1 cellular context compared by ENCODE assay signal in the genomic region with DNA sequence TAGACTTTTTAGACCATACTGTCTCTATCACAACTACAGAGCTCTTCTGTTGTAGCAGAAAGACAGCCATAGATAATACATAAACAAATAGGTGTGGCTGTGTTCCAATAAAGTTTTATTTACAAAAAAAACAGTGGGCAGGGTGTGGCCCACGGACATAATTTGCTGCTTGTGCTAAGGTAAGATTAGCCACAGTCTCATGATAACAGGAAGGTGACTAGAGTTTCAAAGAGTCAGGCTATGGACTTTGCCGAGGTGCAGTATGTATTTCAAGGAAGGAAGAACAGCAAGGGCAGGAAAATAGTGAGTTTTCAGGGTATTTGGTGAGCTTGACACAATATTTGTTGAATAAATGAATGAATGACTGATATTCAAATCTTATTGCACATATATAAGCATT.
TF ChIP-seq lines count a peak whose summit lies in the region.

No MANE protein-coding gene starts in this region.

TF ChIP-seq in K562, 482 proteins besides CTCF, POLR2A, EP300 and RAD21 (continues in another document):
- TF ChIP-seq FOXK2 (conservative IDR thresholded peaks at IDR 0.05 in 1 of 2, IDR thresholded peaks at IDR 0.05 in 1 of 2; ENCODE audit: low read depth in 2 of 2) (peak in 1 of 2 experiments; percentile 22; a peak in 1 of 4 replicates), ZKSCAN1 (IDR thresholded peaks at IDR 0.05; ENCODE audit: low read depth, low read length) (0 out of 2 replicates have a peak, but pooled peaks have one; percentile 54), TAF9B (IDR thresholded peaks at IDR 0.05; ENCODE audit: partially characterized antibody) (no peak), GATAD2B (IDR thresholded peaks at IDR 0.05; ENCODE audit: borderline replicate concordance) (no peak), HMGN3 (IDR thresholded peaks at IDR 0.05; ENCODE audit: borderline replicate concordance, extremely low read depth, insufficient read length, low read depth, low read length) (no peak), KLF1 (tag; IDR thresholded peaks at IDR 0.05) (peak; percentile 94), ZNF174 (CRISPR knock-in tag; IDR thresholded peaks at IDR 0.05) (no peak), ZNF253 (CRISPR knock-in tag; conservative IDR thresholded peaks at IDR 0.05) (no peak), SP1 (CRISPR knock-in tag; IDR thresholded peaks at IDR 0.05) (no peak), PURB (CRISPR knock-in tag; IDR thresholded peaks at IDR 0.05; ENCODE audit: low read depth) (no peak), MEIS2 (IDR thresholded peaks at IDR 0.05; ENCODE audit: partially characterized antibody) (peak; percentile 43), CTBP1 (IDR thresholded peaks at IDR 0.05; ENCODE audit: borderline replicate concordance) (peak; percentile 66), FOXK1 (CRISPR knock-in tag; IDR thresholded peaks at IDR 0.05; ENCODE audit: borderline replicate concordance) (no peak), ZNF384 (IDR thresholded peaks at IDR 0.05; ENCODE audit: low read depth, low read length) (peak; percentile 89), NFIX (CRISPR knock-in tag; IDR thresholded peaks at IDR 0.05; ENCODE audit: low read depth) (no peak), MAFK (IDR thresholded peaks at IDR 0.05; ENCODE audit: low read length) (no peak), SAP30 (IDR thresholded peaks at IDR 0.05; ENCODE audit: borderline replicate concordance, insufficient read depth, low read depth, low read length, poor library complexity, severe bottlenecking) (no peak), BRD9 (IDR thresholded peaks at IDR 0.05; ENCODE audit: low read depth, partially characterized antibody) (no peak), ATF7 (IDR thresholded peaks at IDR 0.05) (peak; percentile 14; the same call in 1 of the 2 replicates), MTF1 (CRISPR knock-in tag; IDR thresholded peaks at IDR 0.05; ENCODE audit: borderline replicate concordance) (no peak), ZNF444 (CRISPR knock-in tag; IDR thresholded peaks at IDR 0.05) (no peak), MCM7 (IDR thresholded peaks at IDR 0.05) (no peak), ZNF79 (CRISPR knock-in tag; IDR thresholded peaks at IDR 0.05; ENCODE audit: low read depth) (no peak), KLF6 (CRISPR knock-in tag; IDR thresholded peaks at IDR 0.05; ENCODE audit: borderline replicate concordance) (no peak), ZNF431 (CRISPR knock-in tag; IDR thresholded peaks at IDR 0.05) (no peak), RAD51 (IDR thresholded peaks at IDR 0.05; ENCODE audit: borderline replicate concordance, low read depth) (no peak), HIVEP1 (CRISPR knock-in tag; IDR thresholded peaks at IDR 0.05) (no peak), ARID1B (IDR thresholded peaks at IDR 0.05) (peak; percentile 76), IRF2 (CRISPR knock-in tag; IDR thresholded peaks at IDR 0.05) (no peak), TAL1 (IDR thresholded peaks at IDR 0.05) (peak; percentile 58), MCM3 (IDR thresholded peaks at IDR 0.05) (no peak), TAF7 (tag; IDR thresholded peaks at IDR 0.05) (no peak), CBX5 (IDR thresholded peaks at IDR 0.05; ENCODE audit: borderline replicate concordance, low read depth) (no peak), ZNF699 (CRISPR knock-in tag; IDR thresholded peaks at IDR 0.05; ENCODE audit: insufficient replicate concordance) (no peak), FOXM1 (IDR thresholded peaks at IDR 0.05; ENCODE audit: low read depth) (0 out of 2 replicates have a peak, but pooled peaks have one; percentile 15), FOXM1 (CRISPR knock-in tag; IDR thresholded peaks at IDR 0.05; ENCODE audit: low read depth) (no peak), ZNF561 (CRISPR knock-in tag; conservative IDR thresholded peaks at IDR 0.05) (no peak)
- TF ChIP-seq, protein P1, sequence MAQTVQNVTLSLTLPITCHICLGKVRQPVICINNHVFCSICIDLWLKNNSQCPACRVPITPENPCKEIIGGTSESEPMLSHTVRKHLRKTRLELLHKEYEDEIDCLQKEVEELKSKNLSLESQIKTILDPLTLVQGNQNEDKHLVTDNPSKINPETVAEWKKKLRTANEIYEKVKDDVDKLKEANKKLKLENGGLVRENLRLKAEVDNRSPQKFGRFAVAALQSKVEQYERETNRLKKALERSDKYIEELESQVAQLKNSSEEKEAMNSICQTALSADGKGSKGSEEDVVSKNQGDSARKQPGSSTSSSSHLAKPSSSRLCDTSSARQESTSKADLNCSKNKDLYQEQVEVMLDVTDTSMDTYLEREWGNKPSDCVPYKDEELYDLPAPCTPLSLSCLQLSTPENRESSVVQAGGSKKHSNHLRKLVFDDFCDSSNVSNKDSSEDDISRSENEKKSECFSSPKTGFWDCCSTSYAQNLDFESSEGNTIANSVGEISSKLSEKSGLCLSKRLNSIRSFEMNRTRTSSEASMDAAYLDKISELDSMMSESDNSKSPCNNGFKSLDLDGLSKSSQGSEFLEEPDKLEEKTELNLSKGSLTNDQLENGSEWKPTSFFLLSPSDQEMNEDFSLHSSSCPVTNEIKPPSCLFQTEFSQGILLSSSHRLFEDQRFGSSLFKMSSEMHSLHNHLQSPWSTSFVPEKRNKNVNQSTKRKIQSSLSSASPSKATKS (CRISPR knock-in tag; IDR thresholded peaks at IDR 0.05): no peak
- TF ChIP-seq, protein P2, sequence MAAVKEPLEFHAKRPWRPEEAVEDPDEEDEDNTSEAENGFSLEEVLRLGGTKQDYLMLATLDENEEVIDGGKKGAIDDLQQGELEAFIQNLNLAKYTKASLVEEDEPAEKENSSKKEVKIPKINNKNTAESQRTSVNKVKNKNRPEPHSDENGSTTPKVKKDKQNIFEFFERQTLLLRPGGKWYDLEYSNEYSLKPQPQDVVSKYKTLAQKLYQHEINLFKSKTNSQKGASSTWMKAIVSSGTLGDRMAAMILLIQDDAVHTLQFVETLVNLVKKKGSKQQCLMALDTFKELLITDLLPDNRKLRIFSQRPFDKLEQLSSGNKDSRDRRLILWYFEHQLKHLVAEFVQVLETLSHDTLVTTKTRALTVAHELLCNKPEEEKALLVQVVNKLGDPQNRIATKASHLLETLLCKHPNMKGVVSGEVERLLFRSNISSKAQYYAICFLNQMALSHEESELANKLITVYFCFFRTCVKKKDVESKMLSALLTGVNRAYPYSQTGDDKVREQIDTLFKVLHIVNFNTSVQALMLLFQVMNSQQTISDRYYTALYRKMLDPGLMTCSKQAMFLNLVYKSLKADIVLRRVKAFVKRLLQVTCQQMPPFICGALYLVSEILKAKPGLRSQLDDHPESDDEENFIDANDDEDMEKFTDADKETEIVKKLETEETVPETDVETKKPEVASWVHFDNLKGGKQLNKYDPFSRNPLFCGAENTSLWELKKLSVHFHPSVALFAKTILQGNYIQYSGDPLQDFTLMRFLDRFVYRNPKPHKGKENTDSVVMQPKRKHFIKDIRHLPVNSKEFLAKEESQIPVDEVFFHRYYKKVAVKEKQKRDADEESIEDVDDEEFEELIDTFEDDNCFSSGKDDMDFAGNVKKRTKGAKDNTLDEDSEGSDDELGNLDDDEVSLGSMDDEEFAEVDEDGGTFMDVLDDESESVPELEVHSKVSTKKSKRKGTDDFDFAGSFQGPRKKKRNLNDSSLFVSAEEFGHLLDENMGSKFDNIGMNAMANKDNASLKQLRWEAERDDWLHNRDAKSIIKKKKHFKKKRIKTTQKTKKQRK (IDR thresholded peaks at IDR 0.05; ENCODE audit: borderline replicate concordance, low read depth, low read length): no peak
- TF ChIP-seq, protein P3, sequence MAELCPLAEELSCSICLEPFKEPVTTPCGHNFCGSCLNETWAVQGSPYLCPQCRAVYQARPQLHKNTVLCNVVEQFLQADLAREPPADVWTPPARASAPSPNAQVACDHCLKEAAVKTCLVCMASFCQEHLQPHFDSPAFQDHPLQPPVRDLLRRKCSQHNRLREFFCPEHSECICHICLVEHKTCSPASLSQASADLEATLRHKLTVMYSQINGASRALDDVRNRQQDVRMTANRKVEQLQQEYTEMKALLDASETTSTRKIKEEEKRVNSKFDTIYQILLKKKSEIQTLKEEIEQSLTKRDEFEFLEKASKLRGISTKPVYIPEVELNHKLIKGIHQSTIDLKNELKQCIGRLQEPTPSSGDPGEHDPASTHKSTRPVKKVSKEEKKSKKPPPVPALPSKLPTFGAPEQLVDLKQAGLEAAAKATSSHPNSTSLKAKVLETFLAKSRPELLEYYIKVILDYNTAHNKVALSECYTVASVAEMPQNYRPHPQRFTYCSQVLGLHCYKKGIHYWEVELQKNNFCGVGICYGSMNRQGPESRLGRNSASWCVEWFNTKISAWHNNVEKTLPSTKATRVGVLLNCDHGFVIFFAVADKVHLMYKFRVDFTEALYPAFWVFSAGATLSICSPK (IDR thresholded peaks at IDR 0.05; ENCODE audit: borderline replicate concordance): no peak
- TF ChIP-seq, protein P4, sequence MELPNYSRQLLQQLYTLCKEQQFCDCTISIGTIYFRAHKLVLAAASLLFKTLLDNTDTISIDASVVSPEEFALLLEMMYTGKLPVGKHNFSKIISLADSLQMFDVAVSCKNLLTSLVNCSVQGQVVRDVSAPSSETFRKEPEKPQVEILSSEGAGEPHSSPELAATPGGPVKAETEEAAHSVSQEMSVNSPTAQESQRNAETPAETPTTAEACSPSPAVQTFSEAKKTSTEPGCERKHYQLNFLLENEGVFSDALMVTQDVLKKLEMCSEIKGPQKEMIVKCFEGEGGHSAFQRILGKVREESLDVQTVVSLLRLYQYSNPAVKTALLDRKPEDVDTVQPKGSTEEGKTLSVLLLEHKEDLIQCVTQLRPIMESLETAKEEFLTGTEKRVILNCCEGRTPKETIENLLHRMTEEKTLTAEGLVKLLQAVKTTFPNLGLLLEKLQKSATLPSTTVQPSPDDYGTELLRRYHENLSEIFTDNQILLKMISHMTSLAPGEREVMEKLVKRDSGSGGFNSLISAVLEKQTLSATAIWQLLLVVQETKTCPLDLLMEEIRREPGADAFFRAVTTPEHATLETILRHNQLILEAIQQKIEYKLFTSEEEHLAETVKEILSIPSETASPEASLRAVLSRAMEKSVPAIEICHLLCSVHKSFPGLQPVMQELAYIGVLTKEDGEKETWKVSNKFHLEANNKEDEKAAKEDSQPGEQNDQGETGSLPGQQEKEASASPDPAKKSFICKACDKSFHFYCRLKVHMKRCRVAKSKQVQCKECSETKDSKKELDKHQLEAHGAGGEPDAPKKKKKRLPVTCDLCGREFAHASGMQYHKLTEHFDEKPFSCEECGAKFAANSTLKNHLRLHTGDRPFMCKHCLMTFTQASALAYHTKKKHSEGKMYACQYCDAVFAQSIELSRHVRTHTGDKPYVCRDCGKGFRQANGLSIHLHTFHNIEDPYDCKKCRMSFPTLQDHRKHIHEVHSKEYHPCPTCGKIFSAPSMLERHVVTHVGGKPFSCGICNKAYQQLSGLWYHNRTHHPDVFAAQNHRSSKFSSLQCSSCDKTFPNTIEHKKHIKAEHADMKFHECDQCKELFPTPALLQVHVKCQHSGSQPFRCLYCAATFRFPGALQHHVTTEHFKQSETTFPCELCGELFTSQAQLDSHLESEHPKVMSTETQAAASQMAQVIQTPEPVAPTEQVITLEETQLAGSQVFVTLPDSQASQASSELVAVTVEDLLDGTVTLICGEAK (IDR thresholded peaks at IDR 0.05): peak; percentile 99
- TF ChIP-seq, protein P4 (CRISPR knock-in tag; IDR thresholded peaks at IDR 0.05): peak; percentile 98
- TF ChIP-seq, protein P5, sequence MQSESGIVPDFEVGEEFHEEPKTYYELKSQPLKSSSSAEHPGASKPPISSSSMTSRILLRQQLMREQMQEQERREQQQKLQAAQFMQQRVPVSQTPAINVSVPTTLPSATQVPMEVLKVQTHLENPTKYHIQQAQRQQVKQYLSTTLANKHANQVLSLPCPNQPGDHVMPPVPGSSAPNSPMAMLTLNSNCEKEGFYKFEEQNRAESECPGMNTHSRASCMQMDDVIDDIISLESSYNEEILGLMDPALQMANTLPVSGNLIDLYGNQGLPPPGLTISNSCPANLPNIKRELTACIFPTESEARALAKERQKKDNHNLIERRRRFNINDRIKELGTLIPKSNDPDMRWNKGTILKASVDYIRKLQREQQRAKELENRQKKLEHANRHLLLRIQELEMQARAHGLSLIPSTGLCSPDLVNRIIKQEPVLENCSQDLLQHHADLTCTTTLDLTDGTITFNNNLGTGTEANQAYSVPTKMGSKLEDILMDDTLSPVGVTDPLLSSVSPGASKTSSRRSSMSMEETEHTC (IDR thresholded peaks at IDR 0.05): peak; percentile 61; the same call in 1 of the 2 replicates
- TF ChIP-seq, protein P6, sequence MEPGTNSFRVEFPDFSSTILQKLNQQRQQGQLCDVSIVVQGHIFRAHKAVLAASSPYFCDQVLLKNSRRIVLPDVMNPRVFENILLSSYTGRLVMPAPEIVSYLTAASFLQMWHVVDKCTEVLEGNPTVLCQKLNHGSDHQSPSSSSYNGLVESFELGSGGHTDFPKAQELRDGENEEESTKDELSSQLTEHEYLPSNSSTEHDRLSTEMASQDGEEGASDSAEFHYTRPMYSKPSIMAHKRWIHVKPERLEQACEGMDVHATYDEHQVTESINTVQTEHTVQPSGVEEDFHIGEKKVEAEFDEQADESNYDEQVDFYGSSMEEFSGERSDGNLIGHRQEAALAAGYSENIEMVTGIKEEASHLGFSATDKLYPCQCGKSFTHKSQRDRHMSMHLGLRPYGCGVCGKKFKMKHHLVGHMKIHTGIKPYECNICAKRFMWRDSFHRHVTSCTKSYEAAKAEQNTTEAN (CRISPR knock-in tag; IDR thresholded peaks at IDR 0.05): no peak
